In genomic region chr2:218761795-218762194, GRCh38 we compare ENCODE assay signal across 9 cellular contexts. TPM values are rescaled to one million over a fixed set of nuclear protein-coding genes. Genes with fewer than 3 reads are reported as not detected.
"Had no signal": no experiment of that assay in that cellular context is flagged by ENCODE, and none has a peak within 500 bp of the region (broad histone marks: within the 10 kb centered on the region; RNA-seq: fewer than 3 reads in every experiment).

No MANE protein-coding gene starts in this region.

- FAIRE-seq: G401.6, GM12878, GM12891, GM12892, GM18507, GM19239 had no signal

- DNase-seq: GDM1, GF-D8 had no signal

- ATAC-seq: GM12878 had no signal

- H3K4me3 ChIP-seq: GM12878 had no signal

RNA-seq across cellular contexts. Expression of gene CYP27A1, which starts 20.2 kb away (rescaled TPM):
- total RNA-seq: G401 had no signal
